1 cellular context compared by ENCODE assay signal in genomic region chr19:33279430-33280350, GRCh38.
TF ChIP-seq lines count a peak whose summit lies in the region.

No MANE protein-coding gene starts in this region.

TF ChIP-seq in HepG2, 621 proteins besides CTCF, POLR2A, EP300 and RAD21 (continued from another document and continues in another):
- TF ChIP-seq AHDC1 (CRISPR knock-in tag; IDR thresholded peaks at IDR 0.05; ENCODE audit: borderline replicate concordance) = 0 out of 2 replicates have a peak, but pooled peaks have one; percentile 21
- TF ChIP-seq ARID5B (CRISPR knock-in tag; IDR thresholded peaks at IDR 0.05) = no peak; the same call in 1 of the 2 replicates
- TF ChIP-seq MATR3 (CRISPR knock-in tag; IDR thresholded peaks at IDR 0.05) = no peak
- TF ChIP-seq RCOR2 (CRISPR knock-in tag; IDR thresholded peaks at IDR 0.05) = 0 out of 2 replicates have a peak, but pooled peaks have one; percentile 11
- no peak for TF ChIP-seq CBX2 (IDR thresholded peaks at IDR 0.05; ENCODE audit: low read depth, low read length)
- no peak for TF ChIP-seq CBX2 (CRISPR knock-in tag; IDR thresholded peaks at IDR 0.05; ENCODE audit: low read depth)
- TF ChIP-seq FOSL1 (CRISPR knock-in tag; IDR thresholded peaks at IDR 0.05; ENCODE audit: borderline replicate concordance) = no peak
- TF ChIP-seq, protein P1, sequence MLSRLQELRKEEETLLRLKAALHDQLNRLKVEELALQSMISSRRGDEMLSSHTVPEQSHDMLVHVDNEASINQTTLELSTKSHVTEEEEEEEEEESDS (CRISPR knock-in tag; IDR thresholded peaks at IDR 0.05; ENCODE audit: borderline replicate concordance) = no peak
- no peak; the same call in 1 of the 2 replicates for TF ChIP-seq HIVEP1 (CRISPR knock-in tag; IDR thresholded peaks at IDR 0.05)
- TF ChIP-seq, protein P2, sequence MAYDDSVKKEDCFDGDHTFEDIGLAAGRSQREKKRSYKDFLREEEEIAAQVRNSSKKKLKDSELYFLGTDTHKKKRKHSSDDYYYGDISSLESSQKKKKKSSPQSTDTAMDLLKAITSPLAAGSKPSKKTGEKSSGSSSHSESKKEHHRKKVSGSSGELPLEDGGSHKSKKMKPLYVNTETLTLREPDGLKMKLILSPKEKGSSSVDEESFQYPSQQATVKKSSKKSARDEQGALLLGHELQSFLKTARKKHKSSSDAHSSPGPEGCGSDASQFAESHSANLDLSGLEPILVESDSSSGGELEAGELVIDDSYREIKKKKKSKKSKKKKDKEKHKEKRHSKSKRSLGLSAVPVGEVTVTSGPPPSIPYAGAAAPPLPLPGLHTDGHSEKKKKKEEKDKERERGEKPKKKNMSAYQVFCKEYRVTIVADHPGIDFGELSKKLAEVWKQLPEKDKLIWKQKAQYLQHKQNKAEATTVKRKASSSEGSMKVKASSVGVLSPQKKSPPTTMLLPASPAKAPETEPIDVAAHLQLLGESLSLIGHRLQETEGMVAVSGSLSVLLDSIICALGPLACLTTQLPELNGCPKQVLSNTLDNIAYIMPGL (CRISPR knock-in tag; IDR thresholded peaks at IDR 0.05; ENCODE audit: borderline replicate concordance in 1 of 2, low read depth in 1 of 2) = peak in 1 of 2 experiments; percentile 28; a peak in 2 of 4 replicates
- 0 out of 2 replicates have a peak, but pooled peaks have one; percentile 38 for TF ChIP-seq ZNF543 (CRISPR knock-in tag; IDR thresholded peaks at IDR 0.05)
- no peak for TF ChIP-seq ELF4 (CRISPR knock-in tag; IDR thresholded peaks at IDR 0.05; ENCODE audit: borderline replicate concordance)
- 0 out of 2 replicates have a peak, but pooled peaks have one; percentile 49 for TF ChIP-seq FOXJ3 (CRISPR knock-in tag; IDR thresholded peaks at IDR 0.05; ENCODE audit: borderline replicate concordance)
- no peak for TF ChIP-seq NRL (CRISPR knock-in tag; IDR thresholded peaks at IDR 0.05; ENCODE audit: borderline replicate concordance)
- no peak for TF ChIP-seq ZNF550 (CRISPR knock-in tag; IDR thresholded peaks at IDR 0.05; ENCODE audit: borderline replicate concordance)
- no peak for TF ChIP-seq REST (IDR thresholded peaks at IDR 0.05; ENCODE audit: borderline replicate concordance in 1 of 2, low read depth in 1 of 2, low read length in 2 of 2)
- no peak for TF ChIP-seq NFIC (IDR thresholded peaks at IDR 0.05; ENCODE audit: low read length)
- peak; percentile 59 for TF ChIP-seq GATAD2A (CRISPR knock-in tag; IDR thresholded peaks at IDR 0.05)
- TF ChIP-seq GATA4 (IDR thresholded peaks at IDR 0.05; ENCODE audit: borderline replicate concordance, low read depth) = no peak
- TF ChIP-seq TBX2 (CRISPR knock-in tag; IDR thresholded peaks at IDR 0.05; ENCODE audit: borderline replicate concordance) = peak; percentile 33; the same call in 1 of the 2 replicates
- TF ChIP-seq FOXK1 (CRISPR knock-in tag; IDR thresholded peaks at IDR 0.05; ENCODE audit: borderline replicate concordance, low read depth) = no peak
- peak; percentile 40; the same call in 1 of the 2 replicates for TF ChIP-seq ZNF792 (CRISPR knock-in tag; IDR thresholded peaks at IDR 0.05)
- TF ChIP-seq ZNF724P (CRISPR knock-in tag; IDR thresholded peaks at IDR 0.05; ENCODE audit: borderline replicate concordance) = no peak
- TF ChIP-seq SOX6 (IDR thresholded peaks at IDR 0.05) = no peak
- TF ChIP-seq SOX6 (CRISPR knock-in tag; IDR thresholded peaks at IDR 0.05) = peak; percentile 63
- no peak for TF ChIP-seq ZNF652 (CRISPR knock-in tag; IDR thresholded peaks at IDR 0.05; ENCODE audit: borderline replicate concordance, low read depth)
- TF ChIP-seq ZFP82 (CRISPR knock-in tag; IDR thresholded peaks at IDR 0.05; ENCODE audit: borderline replicate concordance) = no peak
- TF ChIP-seq ELK4 (CRISPR knock-in tag; IDR thresholded peaks at IDR 0.05; ENCODE audit: borderline replicate concordance) = no peak
- no peak for TF ChIP-seq ZBTB10 (CRISPR knock-in tag; IDR thresholded peaks at IDR 0.05; ENCODE audit: borderline replicate concordance)
- peak; percentile 44; the same call in 1 of the 2 replicates for TF ChIP-seq ZNF143 (CRISPR knock-in tag; IDR thresholded peaks at IDR 0.05)
- TF ChIP-seq NCOA1 (CRISPR knock-in tag; IDR thresholded peaks at IDR 0.05) = no peak
- TF ChIP-seq ZNF709 (CRISPR knock-in tag; IDR thresholded peaks at IDR 0.05) = no peak
- peak; percentile 73; the same call in 1 of the 2 replicates for TF ChIP-seq SALL1 (CRISPR knock-in tag; IDR thresholded peaks at IDR 0.05)
- TF ChIP-seq, protein P3, sequence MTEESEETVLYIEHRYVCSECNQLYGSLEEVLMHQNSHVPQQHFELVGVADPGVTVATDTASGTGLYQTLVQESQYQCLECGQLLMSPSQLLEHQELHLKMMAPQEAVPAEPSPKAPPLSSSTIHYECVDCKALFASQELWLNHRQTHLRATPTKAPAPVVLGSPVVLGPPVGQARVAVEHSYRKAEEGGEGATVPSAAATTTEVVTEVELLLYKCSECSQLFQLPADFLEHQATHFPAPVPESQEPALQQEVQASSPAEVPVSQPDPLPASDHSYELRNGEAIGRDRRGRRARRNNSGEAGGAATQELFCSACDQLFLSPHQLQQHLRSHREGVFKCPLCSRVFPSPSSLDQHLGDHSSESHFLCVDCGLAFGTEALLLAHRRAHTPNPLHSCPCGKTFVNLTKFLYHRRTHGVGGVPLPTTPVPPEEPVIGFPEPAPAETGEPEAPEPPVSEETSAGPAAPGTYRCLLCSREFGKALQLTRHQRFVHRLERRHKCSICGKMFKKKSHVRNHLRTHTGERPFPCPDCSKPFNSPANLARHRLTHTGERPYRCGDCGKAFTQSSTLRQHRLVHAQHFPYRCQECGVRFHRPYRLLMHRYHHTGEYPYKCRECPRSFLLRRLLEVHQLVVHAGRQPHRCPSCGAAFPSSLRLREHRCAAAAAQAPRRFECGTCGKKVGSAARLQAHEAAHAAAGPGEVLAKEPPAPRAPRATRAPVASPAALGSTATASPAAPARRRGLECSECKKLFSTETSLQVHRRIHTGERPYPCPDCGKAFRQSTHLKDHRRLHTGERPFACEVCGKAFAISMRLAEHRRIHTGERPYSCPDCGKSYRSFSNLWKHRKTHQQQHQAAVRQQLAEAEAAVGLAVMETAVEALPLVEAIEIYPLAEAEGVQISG (CRISPR knock-in tag; IDR thresholded peaks at IDR 0.05) = peak; percentile 62; the same call in 1 of the 2 replicates
- peak; percentile 36 for TF ChIP-seq AGO1 (IDR thresholded peaks at IDR 0.05; ENCODE audit: low read depth, low read length, poor library complexity, severe bottlenecking)
- 0 out of 2 replicates have a peak, but pooled peaks have one; percentile 20 for TF ChIP-seq NFE2L1 (CRISPR knock-in tag; IDR thresholded peaks at IDR 0.05; ENCODE audit: borderline replicate concordance)
